In the genomic region with DNA sequence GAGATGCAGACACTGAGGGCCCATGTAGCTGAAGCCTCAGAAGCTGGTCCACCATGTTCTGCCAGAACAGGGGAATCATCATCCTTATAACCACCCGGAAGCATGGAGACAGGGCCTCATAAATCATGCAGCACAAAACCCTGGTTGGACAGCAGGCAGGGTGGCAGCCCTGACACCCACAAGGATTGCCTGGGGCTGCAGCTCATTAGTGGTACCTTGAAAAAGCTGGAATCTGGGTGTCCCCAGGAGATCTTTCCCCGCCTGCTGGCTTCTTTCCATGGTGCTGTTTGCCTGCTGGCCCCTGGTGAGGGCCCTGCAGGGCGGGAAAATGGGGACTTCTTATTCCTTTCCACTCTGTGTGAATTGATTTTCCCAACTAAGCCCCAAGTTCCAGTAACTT, we compare ENCODE assay signal across 21 cellular contexts. TPM values are rescaled to one million over a fixed set of nuclear protein-coding genes. Genes with fewer than 3 reads are reported as not detected.
"Had no signal": no experiment of that assay in that cellular context is flagged by ENCODE, and none has a peak within 500 bp of the region (broad histone marks: within the 10 kb centered on the region; RNA-seq: fewer than 3 reads in every experiment).

No MANE protein-coding gene starts in this region.

- H3K9me2 ChIP-seq: SK-N-SH had no signal

- H3K9ac ChIP-seq: SK-N-SH had no signal

- H3K4me2 ChIP-seq: SK-N-SH had no signal

- H3K27ac ChIP-seq: RWPE1 had no signal

- H3K9me3 ChIP-seq: SK-N-SH had no signal

- DNase-seq: Karpas-422, KG1, MM.1S, NCI-H1092 treated with DMSO at 0.1 percent for 48 hours, NCI-H1436 treated with DMSO at 0.1 percent for 48 hours, NCI-H1694, NCI-H187 treated with DMSO at 0.1 percent for 48 hours, NCI-H2029 treated with DMSO at 0.1 percent for 48 hours, NCI-H2107, NCI-H2227 treated with DMSO at 0.1 percent for 48 hours, NCI-H446 treated with DMSO at 0.1 percent for 48 hours, NCI-H510A treated with DMSO at 0.1 percent for 48 hours, NCI-H526, NCI-H748 treated with DMSO at 0.1 percent for 48 hours, SHP77, SK-N-SH, SW 1271, T-cell had no signal

RNA-seq across cellular contexts. Expression of a gene that starts 50.6 kb away (rescaled TPM):
- total RNA-seq: HT-29, SK-MEL-5, T-cell had no signal
- polyA plus RNA-seq: SK-N-SH had no signal
